8 cellular contexts compared by ENCODE assay signal in the genomic region with DNA sequence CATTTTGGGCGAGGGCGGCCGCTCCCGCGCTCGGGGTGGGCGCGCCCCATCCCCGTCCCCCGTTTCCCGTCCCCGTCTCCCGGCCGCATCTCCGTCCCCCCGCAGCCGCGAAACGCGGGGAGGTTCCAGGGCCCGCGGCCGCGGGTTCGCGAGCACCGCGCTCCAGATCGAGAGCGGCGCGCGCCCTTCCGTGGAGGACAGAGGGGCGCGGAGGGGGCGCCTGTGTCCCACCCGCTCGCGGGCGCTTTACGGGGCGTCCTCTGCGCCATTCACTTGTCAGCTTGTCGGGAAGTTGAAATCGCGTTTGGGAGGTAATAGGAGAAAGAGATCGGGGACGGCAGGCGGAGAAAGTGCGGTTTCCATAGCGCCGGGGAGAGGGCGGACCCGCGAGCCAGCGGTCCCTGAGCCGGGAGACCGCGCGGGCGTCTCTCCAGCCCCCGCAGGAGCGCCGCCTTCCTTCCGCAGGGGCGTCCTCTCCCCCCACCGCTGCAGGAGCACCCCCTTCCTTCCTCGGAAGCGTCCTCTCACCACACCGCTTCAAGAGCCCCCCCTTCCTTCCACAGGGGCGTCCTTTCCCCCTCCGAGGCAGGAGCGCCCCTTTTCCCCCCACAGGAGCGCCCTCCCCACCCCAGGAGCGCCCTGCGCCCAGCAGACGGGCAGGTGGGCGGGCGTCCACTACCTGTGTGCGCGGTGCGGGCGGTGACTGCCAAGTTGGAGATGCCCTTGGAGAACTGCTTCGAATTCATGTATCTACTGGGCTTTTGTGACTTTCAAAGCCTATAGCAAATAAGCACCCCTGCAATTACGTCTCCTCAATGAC. TPM values are rescaled to one million over a fixed set of nuclear protein-coding genes. Genes with fewer than 3 reads are reported as not detected.
DNase-seq lines count a peak whose midpoint lies in the region; ATAC-seq and TF ChIP-seq lines count a peak whose summit lies in the region.

No MANE protein-coding gene starts in this region.

- peaks cover 25% of the 10 kb centered on the region for H3K4me1 Mint-ChIP-seq in CD4-positive, alpha-beta T cell (ENCODE audit: low read depth)
- H3K4me1 Mint-ChIP-seq in T-cell = peaks cover 23 to 25% (median 23%) of the 10 kb centered on the region in 3 donors

- peaks cover 4% of the 10 kb centered on the region for H3K27me3 Mint-ChIP-seq in CD4-positive, alpha-beta T cell
- peaks cover 3% of the 10 kb centered on the region in 2 donors for H3K27me3 Mint-ChIP-seq in T-cell

- DNase-seq in CD4-positive, alpha-beta T cell = peak in 5 of 10 experiments; percentile 5 to 47 (median 33)
- DNase-seq in LNCaP clone FGC (ENCODE audit: low read depth) (no peak), T-cell (peak in 16 of 34 experiments; percentile 8 to 44 (median 25)), cerebellum (ENCODE audit: low spot score) (peak; percentile 28), left colon (peak in 1 of 2 donors; percentile 55), putamen (ENCODE audit: low spot score) (no peak)
- DNase-seq in stimulated activated naive CD8-positive, alpha-beta T cell treated with anti-CD3 and anti-CD28 coated beads, Interleukin-15, Interleukin-2, amounts not matched to agents 100 U/mL and 50 U/mL, for 24 hours = peak; percentile 45

- intact Hi-C loops in CD4-positive, alpha-beta T cell (cut with DNase I, micrococcal nuclease) = loop anchor here in 1 of 2 experiments (10.0 kb wide), 2 partner anchors 927 to 1127 kb away; a partner anchor contains a TSS
- intact Hi-C loops in left colon (cut with DNase I, micrococcal nuclease) = no loop called here

- H3K27ac Mint-ChIP-seq in CD4-positive, alpha-beta T cell = peak overlapping the region; percentile 75
- H3K27ac Mint-ChIP-seq in T-cell = no peak overlapping the region

- peak overlapping the region; percentile 62 for H3K4me3 ChIP-seq in LNCaP clone FGC (ENCODE audit: low read depth, low read length)

- TF ChIP-seq CTCF in CD4-positive, alpha-beta T cell (IDR thresholded peaks at IDR 0.05) = no peak
- no peak for TF ChIP-seq CTCF in LNCaP clone FGC (IDR thresholded peaks at IDR 0.05; ENCODE audit: control insufficient read depth, extremely low read depth, insufficient read depth)

- H3K9me3 ChIP-seq in CD4-positive, alpha-beta T cell (ENCODE audit: control insufficient read depth, low read length) = no peaks in the 10 kb centered on the region

- POLR2A ChIA-PET in CD4-positive, alpha-beta T cell (lab: Charles Lee) = interaction anchor here (0.6 to 1.0 kb wide), 4 partner anchors 11 to 1128 kb away, joined by 3 read pairs; no protein-coding TSS in a partner anchor
- POLR2A ChIA-PET in T-cell (lab: Charles Lee) = interaction anchor here in 1 of 2 donors (0.6 kb wide), 1 partner anchor 151 kb away, joined by 3 read pairs; no protein-coding TSS in a partner anchor

- H3K27ac ChIP-seq in CD4-positive, alpha-beta T cell (ENCODE audit: low read depth, low read length) = peak overlapping the region; percentile 21

- H3K4me3 Mint-ChIP-seq in CD4-positive, alpha-beta T cell = peak overlapping the region; percentile 85
- H3K4me3 Mint-ChIP-seq in T-cell = peak overlapping the region; percentile 72 to 80 (median 80)

- H3K36me3 Mint-ChIP-seq in CD4-positive, alpha-beta T cell (ENCODE audit: low read depth) = peaks cover 4% of the 10 kb centered on the region
- H3K36me3 Mint-ChIP-seq in T-cell = no peaks in the 10 kb centered on the region

- CTCF ChIA-PET in CD4-positive, alpha-beta T cell (lab: Charles Lee) = no interaction called here
- CTCF ChIA-PET in T-cell (lab: Charles Lee) = interaction anchor here in 1 of 2 donors (0.7 kb wide), 2 partner anchors 64 to 83 kb away, joined by 3 read pairs; no protein-coding TSS in a partner anchor

- no peak for ATAC-seq in CD4-positive, alpha-beta T cell (ENCODE audit: poor library complexity)
- ATAC-seq in GM21381 (IDR thresholded peaks at IDR 0.05; ENCODE audit: unreplicated experiment) = peak; percentile 3
- peak in 2 of 4 experiments; percentile 0 to 2 for ATAC-seq in T-cell (replicated peaks in 1 of 4)
- ATAC-seq in left colon = peak; percentile 6
- no peak for ATAC-seq in stimulated activated naive CD8-positive, alpha-beta T cell treated with anti-CD3 and anti-CD28 coated beads, Interleukin-15, Interleukin-2, amounts not matched to agents 100 U/mL and 50 U/mL, for 24 hours

- H3K9me3 Mint-ChIP-seq in CD4-positive, alpha-beta T cell = no peaks in the 10 kb centered on the region
- no peaks in the 10 kb centered on the region for H3K9me3 Mint-ChIP-seq in T-cell

- no peaks in the 10 kb centered on the region for H3K27me3 ChIP-seq in CD4-positive, alpha-beta T cell (ENCODE audit: control insufficient read depth, insufficient read depth, low read length)

RNA-seq across cellular contexts. Expression of a gene that starts 1.0 kb away (rescaled TPM):
- 100 to 1,000 TPM; 188 to 193 TPM for total RNA-seq in CD4-positive, alpha-beta T cell
- total RNA-seq in T-cell (10 to 100 TPM; 22.1 to 95.7 (median 25.7) TPM), cerebellum (8.3 TPM), left colon (10 to 100 TPM; 11.4 to 17.9 TPM)

Comparison
In these comparisons a context has a peak if more than half of its experiments do, and no peak if none do; other contexts are left out.
1. ATAC-seq: peak in GM21381 (single experiment) and left colon (single experiment); none in CD4-positive, alpha-beta T cell (single experiment) and stimulated activated naive CD8-positive, alpha-beta T cell treated with anti-CD3 and anti-CD28 coated beads, Interleukin-15, Interleukin-2, amounts not matched to agents 100 U/mL and 50 U/mL, for 24 hours (single experiment).
2. DNase-seq: peak in cerebellum (single experiment) and stimulated activated naive CD8-positive, alpha-beta T cell treated with anti-CD3 and anti-CD28 coated beads, Interleukin-15, Interleukin-2, amounts not matched to agents 100 U/mL and 50 U/mL, for 24 hours (single experiment); none in LNCaP clone FGC (single experiment) and putamen (single experiment).